In genomic region chr13:78603240-78603947, GRCh38 we compare ENCODE assay signal across 8 cellular contexts. TPM values are rescaled to one million over a fixed set of nuclear protein-coding genes. Genes with fewer than 3 reads are reported as not detected.
DNase-seq lines count a peak whose midpoint lies in the region; ATAC-seq and TF ChIP-seq lines count a peak whose summit lies in the region.

POU4F1 (minus strand) TSS chr13:78603552; CDS start chr13:78603326, 226 bp downstream.

- H3K9me3 ChIP-seq in BE2C (no peaks in the 10 kb centered on the region), heart left ventricle (no peaks in the 10 kb centered on the region), sigmoid colon (no peaks in the 10 kb centered on the region)

- DNase-seq in BE2C, result peak; percentile 90
- DNase-seq in NCI-H524 treated with DMSO at 0.1 percent for 48 hours (lab: John Stamatoyannopoulos, UW), result peak; percentile 58
- peak; percentile 44 for DNase-seq in activated CD8-positive, alpha-beta memory T cell treated with anti-CD3 and anti-CD28 coated beads, Interleukin-2, amount 50 U/mL, for 4 hours
- no peak for DNase-seq in heart left ventricle
- DNase-seq in sigmoid colon, result no peak
- DNase-seq in cortex of kidney (lab: John Stamatoyannopoulos, UW), result no peak

- no peak for TF ChIP-seq EP300 in sigmoid colon (IDR thresholded peaks at IDR 0.05)

- H3K27me3 ChIP-seq in BE2C (peaks cover 97% of the 10 kb centered on the region), heart left ventricle (peaks cover 82 to 96% (median 94%) of the 10 kb centered on the region in 9 donors), sigmoid colon (peaks cover 66 to 97% (median 95%) of the 10 kb centered on the region in 3 donors)

- TF ChIP-seq CTCF in BE2C (IDR thresholded peaks at IDR 0.05; ENCODE audit: low read depth, low read length) (no peak), heart left ventricle (IDR thresholded peaks at IDR 0.05) (no peak), sigmoid colon (IDR thresholded peaks at IDR 0.05) (no peak)

- intact Hi-C loops in heart left ventricle (cut with DNase I) (loop anchor here in 2 of 10 donors (10.0 kb wide), 1 partner anchor 51 kb away; the partner anchor contains the start of gene OBI1 (in 2 of the 2)), sigmoid colon (cut with DNase I) (no loop called here)

- H3K4me1 ChIP-seq in BE2C, result peaks cover 4% of the 10 kb centered on the region; the same call in 1 of the 2 replicates
- H3K4me1 ChIP-seq in heart left ventricle, result peaks cover 4 to 48% (median 25%) of the 10 kb centered on the region in 12 donors
- peaks cover 0 to 43% (median 39%) of the 10 kb centered on the region in 4 donors for H3K4me1 ChIP-seq in sigmoid colon

- H3K4me3 ChIP-seq in BE2C (ENCODE audit: low read depth, low read length), result peak within 1 kb of the TSS; percentile 57
- H3K4me3 ChIP-seq in heart left ventricle, result peak within 1 kb of the TSS; percentile 14 to 51 (median 38)
- H3K4me3 ChIP-seq in sigmoid colon, result peak within 1 kb of the TSS in 3 of 4 donors; percentile 27 to 34 (median 27)

- H3K36me3 ChIP-seq in BE2C (no peaks in the 10 kb centered on the region), heart left ventricle (no peaks in the 10 kb centered on the region), sigmoid colon (no peaks in the 10 kb centered on the region)

- ATAC-seq in GM19328 (IDR thresholded peaks at IDR 0.05; ENCODE audit: unreplicated experiment) (peak; percentile 67), HG03432 (IDR thresholded peaks at IDR 0.05; ENCODE audit: unreplicated experiment) (peak; percentile 90), heart left ventricle (peak in 2 of 4 donors; percentile 39 to 41)

- TF ChIP-seq POLR2A in heart left ventricle (IDR thresholded peaks at IDR 0.05) (no peak), sigmoid colon (IDR thresholded peaks at IDR 0.05) (no peak)

- WGBS in heart left ventricle, 4 donors, result 1 to 4% (median 2%) methylated on average over 43 to 80 of the region's 80 CpGs
- 1% methylated on average over 80 of the region's 80 CpGs for WGBS in sigmoid colon, 2 donors

- H3K27ac ChIP-seq in heart left ventricle, result no peak within 1 kb of the TSS
- H3K27ac ChIP-seq in sigmoid colon, result no peak within 1 kb of the TSS

RNA-seq across cellular contexts. Expression of gene POU4F1, which starts in this region (rescaled TPM):
- polyA plus RNA-seq in BE2C (2012; ENCODE audit: insufficient read depth, insufficient read length, low read depth), result 0.19 TPM
- under 1 TPM in 1 of 9 donors, not detected in 8; 0.04 TPM for total RNA-seq in heart left ventricle
- not detected for polyA plus RNA-seq in heart left ventricle
- total RNA-seq in sigmoid colon, result not detected
- under 1 TPM in 1 of 3 donors, not detected in 2; 0.07 TPM for polyA plus RNA-seq in sigmoid colon

Comparison
In these comparisons a context has a peak if more than half of its experiments do, and no peak if none do; other contexts are left out.
1. DNase-seq: peak in BE2C (single experiment), NCI-H524 treated with DMSO at 0.1 percent for 48 hours (single experiment) and activated CD8-positive, alpha-beta memory T cell treated with anti-CD3 and anti-CD28 coated beads, Interleukin-2, amount 50 U/mL, for 4 hours (single experiment); none in heart left ventricle (0 of 5), sigmoid colon (single experiment) and cortex of kidney (single experiment).
2. Peak in every context shown above with its lines, with median percentiles within 50 percentile points of each other: H3K4me3 ChIP-seq.